ENCODE assay signal across 14 cellular contexts in genomic region chr2:152462591-152463178, GRCh38.
"Had no signal": no experiment of that assay in that cellular context is flagged by ENCODE, and none has a peak within 500 bp of the region (broad histone marks: within the 10 kb centered on the region; RNA-seq: fewer than 3 reads in every experiment).

No MANE protein-coding gene starts in this region.

- H3K27me3 ChIP-seq: gastroesophageal sphincter, hepatocyte, upper lobe of right lung had no signal

- H3K27ac ChIP-seq: gastroesophageal sphincter, hepatocyte, lower lobe of right lung, upper lobe of right lung had no signal

- H3K36me3 ChIP-seq: gastroesophageal sphincter, lower lobe of right lung, upper lobe of right lung had no signal

- H3K4me3 ChIP-seq: gastroesophageal sphincter, hepatocyte, lower lobe of right lung, upper lobe of right lung had no signal

- DNase-seq: activated CD4-positive, alpha-beta memory T cell treated with anti-CD3 and anti-CD28 coated beads, Interleukin-2, amount 10 ng/mL, durations not matched to agents 7 days and 5 days; activated gamma-delta T cell treated with Interleukin-2 at 50 U/mL for 16 hours; activated naive CD8-positive, alpha-beta T cell treated with anti-CD3 and anti-CD28 coated beads for 36 hours; activated T-cell treated with anti-CD3 and anti-CD28 coated beads, Interleukin-2, amount 50 U/mL, for 48 hours; kidney glomerular epithelial cell; lower lobe of right lung; naive B cell; right cardiac atrium; stimulated activated CD4-positive, alpha-beta T cell treated with anti-CD3 and anti-CD28 coated beads, Interleukin-1b, Interleukin-23, amount 100 ng/mL, for 48 hours; T-helper 9 cell; upper lobe of right lung had no signal

- H3K9me3 ChIP-seq: gastroesophageal sphincter, lower lobe of right lung, upper lobe of right lung had no signal

- ATAC-seq: gastroesophageal sphincter; lower lobe of right lung; right cardiac atrium; stimulated activated memory B cell treated with anti-CD40 and anti-IgM and Interleukin-4, amounts not matched to agents 10 μg/mL and 1 μg/mL and 100 μg/mL, for 72 hours; upper lobe of right lung had no signal
